ENCODE assay signal across 13 cellular contexts in genomic region chr2:176151199-176152099, GRCh38. TPM values are rescaled to one million over a fixed set of nuclear protein-coding genes. Genes with fewer than 3 reads are reported as not detected.
DNase-seq lines count a peak whose midpoint lies in the region; ATAC-seq, FAIRE-seq and TF ChIP-seq lines count a peak whose summit lies in the region.
"Had no signal": no experiment of that assay in that cellular context is flagged by ENCODE, and none has a peak within 500 bp of the region (broad histone marks: within the 10 kb centered on the region; RNA-seq: fewer than 3 reads in every experiment).

TSS of gene HOXD4 (plus strand) at chr2:176151550. CDS start at chr2:176151634, 84 bp downstream.

- WGBS in spleen, 5 donors, result 6 to 18% (median 15%) methylated on average over 29 to 52 of the region's 52 CpGs

- no peak for TF ChIP-seq CTCF in WTC11 (IDR thresholded peaks at IDR 0.05)
- TF ChIP-seq CTCF in spleen (IDR thresholded peaks at IDR 0.05 in 8 of 11, conservative IDR thresholded peaks at IDR 0.05 in 3 of 11), result no peak
- no peak for TF ChIP-seq CTCF in D721Med (IDR thresholded peaks at IDR 0.05; ENCODE audit: insufficient read depth, missing control alignments)

- no peak for DNase-seq in activated T-cell treated with anti-CD3 and anti-CD28 coated beads, Interleukin-2, amount 50 U/mL, for 72 hours
- DNase-seq in activated T-cell treated with anti-CD3 and anti-CD28 coated beads, Interleukin-2, amount 50 U/mL, for 1 hour, result no peak
- DNase-seq in WTC11 (ENCODE audit: low spot score) (no peak), spleen (no peak), HT-29 (ENCODE audit: low spot score) (no peak), D721Med (ENCODE audit: insufficient read length, low spot score) (no peak)
- DNase-seq in activated T-helper 2 cell treated with anti-CD3 and anti-CD28 coated beads, Interferon-gamma antibody, Interleukin-2, Interleukin-4, amounts not matched to agents 10 μg/mL and 5 μg/mL and 100 μg/mL, durations not matched to agents 14 hours and 24 hours and 36 hours (ENCODE audit: low spot score), result no peak
- DNase-seq: Peyer's patch had no signal

- H3K27ac ChIP-seq in iPS-18a (ENCODE audit: low read length) (no peak within 1 kb of the TSS), spleen (peak within 1 kb of the TSS in 5 of 8 donors; percentile 36 to 60 (median 56))
- H3K27ac ChIP-seq: Peyer's patch had no signal

- POLR2A ChIA-PET in WTC11 (lab: Charles Lee), result no interaction called here

- peaks cover 3% of the 10 kb centered on the region for H3K9me3 ChIP-seq in iPS-18a (ENCODE audit: control insufficient read depth, low read depth, low read length)
- no peaks in the 10 kb centered on the region for H3K9me3 ChIP-seq in spleen
- H3K9me3 ChIP-seq: Peyer's patch had no signal

- no peak within 1 kb of the TSS for H3K9ac ChIP-seq in iPS-18a (ENCODE audit: low read length)

- no peak for TF ChIP-seq POLR2A in spleen (IDR thresholded peaks at IDR 0.05)

- no peak for ATAC-seq in activated T-cell treated with anti-CD3 and anti-CD28 coated beads, Interleukin-2, amount 50 U/mL, for 72 hours (replicated peaks in 1 of 2)
- ATAC-seq in WTC11, result peak; percentile 11

- CTCF ChIA-PET in WTC11 (lab: Charles Lee), result interaction anchor here (1.0 to 2.0 kb wide), 5 partner anchors 10 to 403 kb away, joined by 3 to 5 read pairs (median 4); no protein-coding TSS in a partner anchor

- H3K36me3 Mint-ChIP-seq in activated T-cell treated with anti-CD3 and anti-CD28 coated beads, Interleukin-2, amount 50 U/mL, for 72 hours (ENCODE audit: insufficient read depth in 2 of 2), result no peaks in the 10 kb centered on the region
- no peaks in the 10 kb centered on the region for H3K36me3 Mint-ChIP-seq in WTC11
- peaks cover 3% of the 10 kb centered on the region for H3K36me3 Mint-ChIP-seq in activated T-helper 2 cell treated with anti-CD3 and anti-CD28 coated beads, Interferon-gamma antibody, Interleukin-2, Interleukin-4, amounts not matched to agents 10 μg/mL and 5 μg/mL and 100 μg/mL, durations not matched to agents 14 hours and 24 hours and 36 hours (ENCODE audit: low read depth)

- H3K36me3 ChIP-seq in iPS-18a (ENCODE audit: control insufficient read depth, low read depth, low read length) (no peaks in the 10 kb centered on the region), spleen (no peaks in the 10 kb centered on the region)

- intact Hi-C loops in spleen (cut with DNase I; ENCODE audit: low total_unique reads), result no loop called here
- intact Hi-C loops in activated T-helper 2 cell treated with anti-CD3 and anti-CD28 coated beads, Interferon-gamma antibody, Interleukin-2, Interleukin-4, amounts not matched to agents 10 μg/mL and 5 μg/mL and 100 μg/mL, durations not matched to agents 14 hours and 24 hours and 36 hours (cut with micrococcal nuclease), result loop anchor here (2.0 kb wide), 1 partner anchor 15 kb away; no protein-coding TSS in a partner anchor

- H3K27ac Mint-ChIP-seq in activated T-cell treated with anti-CD3 and anti-CD28 coated beads, Interleukin-2, amount 50 U/mL, for 72 hours, result no peak within 1 kb of the TSS
- H3K27ac Mint-ChIP-seq in WTC11, result no peak within 1 kb of the TSS
- no peak within 1 kb of the TSS for H3K27ac Mint-ChIP-seq in activated T-helper 2 cell treated with anti-CD3 and anti-CD28 coated beads, Interferon-gamma antibody, Interleukin-2, Interleukin-4, amounts not matched to agents 10 μg/mL and 5 μg/mL and 100 μg/mL, durations not matched to agents 14 hours and 24 hours and 36 hours

- peaks cover 100% of the 10 kb centered on the region for H3K27me3 ChIP-seq in iPS-18a (ENCODE audit: control insufficient read depth, insufficient read depth, low read length)
- H3K27me3 ChIP-seq in spleen (replicated peaks in 1 of 7), result peaks cover 0 to 100% (median 88%) of the 10 kb centered on the region in 7 donors
- H3K27me3 ChIP-seq: Peyer's patch had no signal

- peaks cover 4% of the 10 kb centered on the region for H3K4me1 Mint-ChIP-seq in activated T-cell treated with anti-CD3 and anti-CD28 coated beads, Interleukin-2, amount 50 U/mL, for 72 hours (ENCODE audit: low read depth)
- peaks cover 32% of the 10 kb centered on the region for H3K4me1 Mint-ChIP-seq in WTC11
- no peaks in the 10 kb centered on the region for H3K4me1 Mint-ChIP-seq in activated T-helper 2 cell treated with anti-CD3 and anti-CD28 coated beads, Interferon-gamma antibody, Interleukin-2, Interleukin-4, amounts not matched to agents 10 μg/mL and 5 μg/mL and 100 μg/mL, durations not matched to agents 14 hours and 24 hours and 36 hours (ENCODE audit: low read depth)

- H3K4me3 ChIP-seq in iPS-18a (ENCODE audit: low read length), result peak within 1 kb of the TSS; percentile 17
- peak within 1 kb of the TSS in 7 of 8 donors; percentile 1 to 59 (median 8) for H3K4me3 ChIP-seq in spleen
- H3K4me3 ChIP-seq: Peyer's patch had no signal

- H3K4me1 ChIP-seq in iPS-18a (ENCODE audit: control insufficient read depth, low read depth, low read length) (peaks cover 7% of the 10 kb centered on the region), spleen (peaks cover 0 to 26% (median 7%) of the 10 kb centered on the region in 6 donors)
- H3K4me1 ChIP-seq: Peyer's patch had no signal

- peak within 1 kb of the TSS; percentile 37 to 57 for H3K4me3 Mint-ChIP-seq in activated T-cell treated with anti-CD3 and anti-CD28 coated beads, Interleukin-2, amount 50 U/mL, for 72 hours
- H3K4me3 Mint-ChIP-seq in WTC11, result peak within 1 kb of the TSS; percentile 45
- no peak within 1 kb of the TSS for H3K4me3 Mint-ChIP-seq in activated T-helper 2 cell treated with anti-CD3 and anti-CD28 coated beads, Interferon-gamma antibody, Interleukin-2, Interleukin-4, amounts not matched to agents 10 μg/mL and 5 μg/mL and 100 μg/mL, durations not matched to agents 14 hours and 24 hours and 36 hours (ENCODE audit: low read depth)

- H3K27me3 Mint-ChIP-seq in activated T-cell treated with anti-CD3 and anti-CD28 coated beads, Interleukin-2, amount 50 U/mL, for 72 hours (ENCODE audit: low read depth), result peaks cover 89% of the 10 kb centered on the region
- peaks cover 100% of the 10 kb centered on the region for H3K27me3 Mint-ChIP-seq in WTC11 (ENCODE audit: low read depth)
- peaks cover 88% of the 10 kb centered on the region for H3K27me3 Mint-ChIP-seq in activated T-helper 2 cell treated with anti-CD3 and anti-CD28 coated beads, Interferon-gamma antibody, Interleukin-2, Interleukin-4, amounts not matched to agents 10 μg/mL and 5 μg/mL and 100 μg/mL, durations not matched to agents 14 hours and 24 hours and 36 hours (ENCODE audit: low read depth)

- FAIRE-seq in D721Med (lab: Jason Lieb, UNC), result no peak
- FAIRE-seq: GM12892 had no signal

- no peaks in the 10 kb centered on the region for H3K9me3 Mint-ChIP-seq in activated T-cell treated with anti-CD3 and anti-CD28 coated beads, Interleukin-2, amount 50 U/mL, for 72 hours
- no peaks in the 10 kb centered on the region for H3K9me3 Mint-ChIP-seq in WTC11
- H3K9me3 Mint-ChIP-seq in activated T-helper 2 cell treated with anti-CD3 and anti-CD28 coated beads, Interferon-gamma antibody, Interleukin-2, Interleukin-4, amounts not matched to agents 10 μg/mL and 5 μg/mL and 100 μg/mL, durations not matched to agents 14 hours and 24 hours and 36 hours, result no peaks in the 10 kb centered on the region

TF ChIP-seq in WTC11, 78 proteins besides CTCF, POLR2A, EP300 and RAD21 (continues in another document):
- TF ChIP-seq, protein P1, sequence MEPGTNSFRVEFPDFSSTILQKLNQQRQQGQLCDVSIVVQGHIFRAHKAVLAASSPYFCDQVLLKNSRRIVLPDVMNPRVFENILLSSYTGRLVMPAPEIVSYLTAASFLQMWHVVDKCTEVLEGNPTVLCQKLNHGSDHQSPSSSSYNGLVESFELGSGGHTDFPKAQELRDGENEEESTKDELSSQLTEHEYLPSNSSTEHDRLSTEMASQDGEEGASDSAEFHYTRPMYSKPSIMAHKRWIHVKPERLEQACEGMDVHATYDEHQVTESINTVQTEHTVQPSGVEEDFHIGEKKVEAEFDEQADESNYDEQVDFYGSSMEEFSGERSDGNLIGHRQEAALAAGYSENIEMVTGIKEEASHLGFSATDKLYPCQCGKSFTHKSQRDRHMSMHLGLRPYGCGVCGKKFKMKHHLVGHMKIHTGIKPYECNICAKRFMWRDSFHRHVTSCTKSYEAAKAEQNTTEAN (CRISPR knock-in tag; IDR thresholded peaks at IDR 0.05), result no peak
- TF ChIP-seq USF1 (CRISPR knock-in tag; IDR thresholded peaks at IDR 0.05) (peak; percentile 76; the same call in 1 of the 2 replicates), GRHL2 (CRISPR knock-in tag; IDR thresholded peaks at IDR 0.05; ENCODE audit: insufficient replicate concordance, severe bottlenecking) (no peak), ZNF138 (CRISPR knock-in tag; conservative IDR thresholded peaks at IDR 0.05) (no peak), MYBL2 (CRISPR knock-in tag; IDR thresholded peaks at IDR 0.05) (no peak)
- TF ChIP-seq, protein P2, sequence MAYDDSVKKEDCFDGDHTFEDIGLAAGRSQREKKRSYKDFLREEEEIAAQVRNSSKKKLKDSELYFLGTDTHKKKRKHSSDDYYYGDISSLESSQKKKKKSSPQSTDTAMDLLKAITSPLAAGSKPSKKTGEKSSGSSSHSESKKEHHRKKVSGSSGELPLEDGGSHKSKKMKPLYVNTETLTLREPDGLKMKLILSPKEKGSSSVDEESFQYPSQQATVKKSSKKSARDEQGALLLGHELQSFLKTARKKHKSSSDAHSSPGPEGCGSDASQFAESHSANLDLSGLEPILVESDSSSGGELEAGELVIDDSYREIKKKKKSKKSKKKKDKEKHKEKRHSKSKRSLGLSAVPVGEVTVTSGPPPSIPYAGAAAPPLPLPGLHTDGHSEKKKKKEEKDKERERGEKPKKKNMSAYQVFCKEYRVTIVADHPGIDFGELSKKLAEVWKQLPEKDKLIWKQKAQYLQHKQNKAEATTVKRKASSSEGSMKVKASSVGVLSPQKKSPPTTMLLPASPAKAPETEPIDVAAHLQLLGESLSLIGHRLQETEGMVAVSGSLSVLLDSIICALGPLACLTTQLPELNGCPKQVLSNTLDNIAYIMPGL (CRISPR knock-in tag; IDR thresholded peaks at IDR 0.05), result 0 out of 2 replicates have a peak, but pooled peaks have one; percentile 28

RNA-seq across cellular contexts. Expression of gene HOXD4, which starts in this region (rescaled TPM):
- total RNA-seq in activated T-cell treated with anti-CD3 and anti-CD28 coated beads, Interleukin-2, amount 50 U/mL, for 72 hours, result not detected
- not detected in 3 replicates for total RNA-seq in WTC11 (2021)
- 1 to 10 TPM; 3.9 to 9.8 (median 8.3) TPM for total RNA-seq in spleen
- polyA plus RNA-seq in spleen, result 1 to 10 TPM in 2 of 3 donors, under 1 TPM in 1; 0.88 to 5.1 (median 2.1) TPM
- total RNA-seq in activated T-helper 2 cell treated with anti-CD3 and anti-CD28 coated beads, Interferon-gamma antibody, Interleukin-2, Interleukin-4, amounts not matched to agents 10 μg/mL and 5 μg/mL and 100 μg/mL, durations not matched to agents 14 hours and 24 hours and 36 hours, result not detected in 2 replicates
- not detected in 2 replicates for total RNA-seq in HT-29 (2014; rRNA removed; shearing (Covaris generic))
- total RNA-seq: activated CD8-positive, alpha-beta memory T cell treated with anti-CD3 and anti-CD28 coated beads for 36 hours; myocyte had no signal
- polyA plus RNA-seq: AG04450 had no signal

Comparison
In these comparisons a context has a peak if more than half of its experiments do, and no peak if none do; other contexts are left out.
1. Peak in ATAC-seq in WTC11; RNA of the gene not detected or under 1 TPM.